8 cellular contexts compared by ENCODE assay signal in the genomic region with DNA sequence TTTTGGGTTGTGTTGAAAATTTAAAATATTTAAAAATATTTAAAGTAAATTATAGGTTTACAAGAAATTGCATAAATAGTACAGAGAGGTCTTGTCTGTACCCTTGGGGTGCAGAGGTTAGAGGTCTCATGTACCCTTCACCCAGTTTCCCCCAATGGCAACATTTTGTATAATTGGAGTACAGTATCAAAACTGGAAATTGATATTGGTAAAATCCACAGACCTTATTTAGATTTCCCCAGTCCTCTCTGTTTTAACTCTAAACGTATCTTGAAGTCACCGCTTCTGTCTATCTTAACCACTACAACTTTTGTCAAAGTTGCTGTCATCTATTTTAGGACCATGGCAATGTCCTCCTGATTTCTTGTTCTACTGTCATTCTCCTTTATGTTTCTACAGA.
"Had no signal": no experiment of that assay in that cellular context is flagged by ENCODE, and none has a peak within 500 bp of the region (broad histone marks: within the 10 kb centered on the region; RNA-seq: fewer than 3 reads in every experiment).

No MANE protein-coding gene starts in this region.

- H3K4me3 ChIP-seq: GM12878 had no signal

- DNase-seq: GDM1, GF-D8 had no signal

- ATAC-seq: GM12878 had no signal

- FAIRE-seq: G401.6, GM12878, GM12891, GM12892, GM18507, GM19239 had no signal
